Comparison of ENCODE assay signal across 1 cellular context in genomic region chr4:159420162-159421057, GRCh38.
TF ChIP-seq lines count a peak whose summit lies in the region.

No MANE protein-coding gene starts in this region.

TF ChIP-seq in SK-N-SH treated with all-trans-retinoic acid at 6 μM for 48 hours, 23 proteins besides CTCF, POLR2A, EP300 and RAD21 (continued from another document):
- TF ChIP-seq CREB5 (CRISPR knock-in tag; IDR thresholded peaks at IDR 0.05; ENCODE audit: low read depth) (no peak), CSDC2 (CRISPR knock-in tag; IDR thresholded peaks at IDR 0.05) (no peak), PATZ1 (CRISPR knock-in tag; IDR thresholded peaks at IDR 0.05; ENCODE audit: borderline replicate concordance) (no peak), ARNTL (CRISPR knock-in tag; IDR thresholded peaks at IDR 0.05; ENCODE audit: borderline replicate concordance, low read depth) (no peak), ZFP3 (CRISPR knock-in tag; IDR thresholded peaks at IDR 0.05) (no peak), ZNF565 (CRISPR knock-in tag; conservative IDR thresholded peaks at IDR 0.05; ENCODE audit: low read depth) (no peak)
